23 cellular contexts compared by ENCODE assay signal in genomic region chr2:124763611-124764010, GRCh38.
"Had no signal": no experiment of that assay in that cellular context is flagged by ENCODE, and none has a peak within 500 bp of the region (broad histone marks: within the 10 kb centered on the region; RNA-seq: fewer than 3 reads in every experiment).

No MANE protein-coding gene starts in this region.

- H3K4me3 ChIP-seq: colonic mucosa, gastroesophageal sphincter, heart left ventricle, lower lobe of right lung, SK-N-MC, thoracic aorta had no signal

- H3K27ac ChIP-seq: colonic mucosa, epithelial cell of prostate, gastroesophageal sphincter, heart left ventricle, lower lobe of right lung, SK-N-MC, thoracic aorta had no signal

- H3K4me1 ChIP-seq: colonic mucosa, gastroesophageal sphincter, heart left ventricle, lower lobe of right lung had no signal

- H3K9me3 ChIP-seq: colonic mucosa, gastroesophageal sphincter, heart left ventricle, lower lobe of right lung, thoracic aorta had no signal

- DNase-seq: activated CD4-positive, alpha-beta T cell treated with anti-CD3 and anti-CD28 coated beads for 36 hours; activated CD4-positive, alpha-beta T cell treated with anti-CD3 and anti-CD28 coated beads, Interleukin-2, amount 50 U/mL, for 4 hours; activated CD8-positive, alpha-beta memory T cell treated with anti-CD3 and anti-CD28 coated beads for 24 hours; activated CD8-positive, alpha-beta memory T cell treated with anti-CD3 and anti-CD28 coated beads, Interleukin-2, amount 50 U/mL, for 4 hours; activated naive CD8-positive, alpha-beta T cell treated with anti-CD3 and anti-CD28 coated beads for 36 hours; activated T-cell treated with anti-CD3 and anti-CD28 coated beads, Interleukin-2, amount 50 U/mL, for 24 hours; colonic mucosa; heart left ventricle; islet precursor cell; left colon; lower lobe of right lung; naive thymus-derived CD8-positive, alpha-beta T cell; posterior cingulate gyrus; stimulated activated CD4-positive, alpha-beta T cell treated with anti-CD3 and anti-CD28 coated beads, Interleukin-2, amount 100 ng/mL, for 48 hours; stimulated activated CD8-positive, alpha-beta memory T cell treated with anti-CD3 and anti-CD28 coated beads, Interleukin-4, amount 100 ng/mL, for 48 hours; stimulated activated naive B cell treated with anti-CD40 and anti-IgM and Interleukin-4, amounts not matched to agents 10 μg/mL and 1 μg/mL and 100 μg/mL, for 72 hours; SW 1271 had no signal

- ATAC-seq: activated CD4-positive, alpha-beta T cell treated with anti-CD3 and anti-CD28 coated beads for 36 hours; activated T-helper 17 cell treated with anti-CD3 and anti-CD28 coated beads, Interleukin-2, amount 50 U/mL, for 72 hours; gastroesophageal sphincter; heart left ventricle; left colon; lower lobe of right lung; naive thymus-derived CD8-positive, alpha-beta T cell; stimulated activated naive B cell treated with anti-CD40 and anti-IgM and Interleukin-4, amounts not matched to agents 10 μg/mL and 1 μg/mL and 100 μg/mL, for 72 hours; WTC11 had no signal

- H3K27me3 ChIP-seq: colonic mucosa, gastroesophageal sphincter, heart left ventricle had no signal

- H3K36me3 ChIP-seq: colonic mucosa, gastroesophageal sphincter, heart left ventricle, lower lobe of right lung, thoracic aorta had no signal
